Comparison of ENCODE assay signal across 10 cellular contexts in the genomic region with DNA sequence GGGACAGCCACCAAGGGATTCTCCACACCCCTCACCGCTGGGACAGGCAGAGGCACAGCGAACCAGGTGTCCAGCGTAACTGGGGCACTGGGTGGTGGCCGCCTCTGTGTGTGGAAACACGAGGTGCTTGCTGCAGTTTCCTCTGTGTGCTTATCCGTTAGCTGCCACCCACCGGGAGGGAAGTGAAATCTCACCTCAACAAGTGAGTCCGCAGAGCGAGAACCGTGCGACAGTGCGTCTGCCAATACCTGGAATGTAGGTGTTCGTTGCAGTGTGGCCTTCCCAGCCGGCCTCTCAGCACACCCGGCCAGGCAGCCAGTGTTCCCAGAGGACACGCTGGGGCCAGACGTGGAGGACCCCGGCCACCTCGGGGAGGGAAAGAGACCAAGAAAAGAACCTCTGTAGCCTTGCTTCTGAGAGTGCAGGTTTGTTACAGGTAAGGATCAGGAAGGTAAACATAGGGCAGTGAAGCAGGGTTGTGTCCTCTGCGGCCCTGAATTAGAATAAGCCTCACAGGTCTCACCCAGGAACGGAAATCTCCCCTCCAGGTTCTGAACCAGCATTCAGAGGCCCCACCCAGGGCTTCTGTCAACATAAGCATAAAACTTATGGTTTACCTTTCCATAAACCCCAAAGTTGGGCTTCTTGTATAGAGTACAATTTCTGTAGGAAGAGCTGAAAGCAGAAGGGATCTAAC. TPM values are rescaled to one million over a fixed set of nuclear protein-coding genes. Genes with fewer than 3 reads are reported as not detected.
DNase-seq lines count a peak whose midpoint lies in the region; ATAC-seq and TF ChIP-seq lines count a peak whose summit lies in the region.
"Had no signal": no experiment of that assay in that cellular context is flagged by ENCODE, and none has a peak within 500 bp of the region (broad histone marks: within the 10 kb centered on the region; RNA-seq: fewer than 3 reads in every experiment).

No MANE protein-coding gene starts in this region.

- no peaks in the 10 kb centered on the region for H3K9me3 Mint-ChIP-seq in activated T-cell treated with anti-CD3 and anti-CD28 coated beads, Interleukin-2, amount 50 U/mL, for 4 hours

- ATAC-seq in HG03520 (IDR thresholded peaks at IDR 0.05; ENCODE audit: unreplicated experiment) (peak; percentile 59), GM19452 (IDR thresholded peaks at IDR 0.05; ENCODE audit: unreplicated experiment) (no peak)
- peak; percentile 55 to 61 for ATAC-seq in activated T-cell treated with anti-CD3 and anti-CD28 coated beads, Interleukin-2, amount 50 U/mL, for 4 hours

- H3K4me3 ChIP-seq in mucosa of rectum (ENCODE audit: low read length in 2 of 2) = peak overlapping the region; percentile 71 to 88
- H3K4me3 ChIP-seq: right atrium auricular region had no signal

- TF ChIP-seq CTCF in C4-2B (conservative IDR thresholded peaks at IDR 0.05) = no peak

- no peaks in the 10 kb centered on the region for H3K36me3 Mint-ChIP-seq in activated T-cell treated with anti-CD3 and anti-CD28 coated beads, Interleukin-2, amount 50 U/mL, for 4 hours (ENCODE audit: insufficient read depth)

- peak overlapping the region; percentile 70 to 88 for H3K9ac ChIP-seq in mucosa of rectum (ENCODE audit: low read depth in 1 of 2, low read length in 2 of 2)

- H3K4me1 Mint-ChIP-seq in activated T-cell treated with anti-CD3 and anti-CD28 coated beads, Interleukin-2, amount 50 U/mL, for 4 hours (ENCODE audit: low read depth) = peaks cover 15% of the 10 kb centered on the region

- H3K4me1 ChIP-seq in mucosa of rectum (ENCODE audit: control insufficient read depth in 2 of 2, insufficient read depth in 2 of 2, low read length in 2 of 2) = peaks cover 19 to 27% of the 10 kb centered on the region in 2 donors
- H3K4me1 ChIP-seq: right atrium auricular region had no signal

- H3K27me3 ChIP-seq in mucosa of rectum (ENCODE audit: control insufficient read depth in 2 of 2, insufficient read depth in 2 of 2, low read length in 2 of 2) = no peaks in the 10 kb centered on the region
- H3K27me3 ChIP-seq: right atrium auricular region had no signal

- peak; percentile 21 for DNase-seq in activated T-cell treated with anti-CD3 and anti-CD28 coated beads, Interleukin-2, amount 50 U/mL, for 4 hours
- no peak for DNase-seq in KG1 (lab: John Stamatoyannopoulos, UW)
- DNase-seq in AG20443 (ENCODE audit: low spot score) = no peak
- no peak for DNase-seq in substantia nigra (lab: John Stamatoyannopoulos, UW)
- DNase-seq: MM.1S had no signal

- H3K36me3 ChIP-seq in mucosa of rectum (ENCODE audit: control insufficient read depth in 2 of 2, insufficient read depth in 2 of 2, low read length in 2 of 2) = peaks cover 3 to 5% of the 10 kb centered on the region in 2 donors
- H3K36me3 ChIP-seq: right atrium auricular region had no signal

- H3K4me3 Mint-ChIP-seq in activated T-cell treated with anti-CD3 and anti-CD28 coated beads, Interleukin-2, amount 50 U/mL, for 4 hours = peak overlapping the region; percentile 86

- peaks cover 6% of the 10 kb centered on the region for H3K27me3 Mint-ChIP-seq in activated T-cell treated with anti-CD3 and anti-CD28 coated beads, Interleukin-2, amount 50 U/mL, for 4 hours (ENCODE audit: low read depth)

- no peaks in the 10 kb centered on the region for H3K9me3 ChIP-seq in mucosa of rectum (ENCODE audit: control insufficient read depth in 2 of 2, low read length in 2 of 2)
- H3K9me3 ChIP-seq: right atrium auricular region had no signal

- peak overlapping the region; percentile 79 for H3K27ac ChIP-seq in C4-2B
- H3K27ac ChIP-seq in mucosa of rectum (ENCODE audit: low read depth in 2 of 2, low read length in 2 of 2) = peak overlapping the region; percentile 94
- no peak overlapping the region for H3K27ac ChIP-seq in substantia nigra (ENCODE audit: low read depth, low read length, poor library complexity, severe bottlenecking)
- H3K27ac ChIP-seq: right atrium auricular region had no signal

RNA-seq across cellular contexts. Expression of a gene that starts 1.5 kb away (rescaled TPM):
- total RNA-seq in activated T-cell treated with anti-CD3 and anti-CD28 coated beads, Interleukin-2, amount 50 U/mL, for 4 hours = 1 to 10 TPM; 1.1 to 2.5 (median 1.9) TPM
- total RNA-seq: right atrium auricular region had no signal
